ENCODE assay signal across 8 cellular contexts in genomic region chr11:57335023-57335342, GRCh38. TPM values are rescaled to one million over a fixed set of nuclear protein-coding genes. Genes with fewer than 3 reads are reported as not detected.
DNase-seq lines count a peak whose midpoint lies in the region; ATAC-seq lines count a peak whose summit lies in the region.

No MANE protein-coding gene starts in this region.

- H3K27me3 ChIP-seq in GM23248 (replicated peaks; ENCODE audit: insufficient read depth) (no peaks in the 10 kb centered on the region), right cardiac atrium (ENCODE audit: control insufficient read depth, insufficient read depth) (no peaks in the 10 kb centered on the region)

- intact Hi-C loops in right cardiac atrium (cut with DNase I), result no loop called here

- H3K27me3 Mint-ChIP-seq in T-helper 17 cell, result peaks cover under 1% of the 10 kb centered on the region
- H3K27me3 Mint-ChIP-seq in stimulated activated naive CD8-positive, alpha-beta T cell treated with anti-CD3 and anti-CD28 coated beads, Interleukin-15, amount 100 ng/mL, for 72 hours, result no peaks in the 10 kb centered on the region

- H3K9me2 ChIP-seq in GM23248 (ENCODE audit: insufficient read depth), result no peaks in the 10 kb centered on the region

- H3K27ac ChIP-seq in GM23248 (peak overlapping the region; percentile 74), right cardiac atrium (ENCODE audit: low read length) (peak overlapping the region; percentile 55)

- H3K9ac ChIP-seq in GM23248, result peak overlapping the region; percentile 93

- H3K9me3 ChIP-seq in GM23248 (ENCODE audit: low read depth) (no peaks in the 10 kb centered on the region), T-helper 17 cell (ENCODE audit: control insufficient read depth, low read length, poor library complexity, severe bottlenecking) (no peaks in the 10 kb centered on the region), right cardiac atrium (ENCODE audit: control insufficient read depth, low read length) (no peaks in the 10 kb centered on the region)

- WGBS in GM23248 (ENCODE audit: low coverage in 1 of 2, low lambda C conversion rate in 2 of 2, missing lambda C conversion rate in 2 of 2), 2 experiments, result 2% methylated on average over 7 of the region's 7 CpGs
- 4% methylated on average over 7 of the region's 7 CpGs for WGBS in right cardiac atrium

- H3K4me1 Mint-ChIP-seq in T-helper 17 cell, result peaks cover 25% of the 10 kb centered on the region
- peaks cover 55% of the 10 kb centered on the region for H3K4me1 Mint-ChIP-seq in stimulated activated naive CD8-positive, alpha-beta T cell treated with anti-CD3 and anti-CD28 coated beads, Interleukin-15, amount 100 ng/mL, for 72 hours

- H3K9me3 Mint-ChIP-seq in stimulated activated naive CD8-positive, alpha-beta T cell treated with anti-CD3 and anti-CD28 coated beads, Interleukin-15, amount 100 ng/mL, for 72 hours, result no peaks in the 10 kb centered on the region

- peak overlapping the region; percentile 87 for H3K4me2 ChIP-seq in GM23248 (ENCODE audit: unreplicated experiment)

- H3K79me2 ChIP-seq in GM23248 (ENCODE audit: insufficient read depth), result peaks cover 63% of the 10 kb centered on the region

- in situ Hi-C loops in GM23248 (cut with MboI), result no loop called here

- peaks cover 6% of the 10 kb centered on the region for H3K36me3 Mint-ChIP-seq in T-helper 17 cell (ENCODE audit: low read depth)

- H2AFZ ChIP-seq in GM23248, result peak overlapping the region; percentile 85

- H3K4me3 ChIP-seq in GM23248 (peak overlapping the region; percentile 82), right cardiac atrium (ENCODE audit: low read length) (peak overlapping the region; percentile 96)

- no peaks in the 10 kb centered on the region for H3F3A ChIP-seq in GM23248 (ENCODE audit: insufficient read depth)

- DNase-seq in GM23248, result no peak
- DNase-seq in T-helper 17 cell, result no peak
- DNase-seq in right cardiac atrium, result no peak
- no peak for DNase-seq in stimulated activated naive CD8-positive, alpha-beta T cell treated with anti-CD3 and anti-CD28 coated beads, Interleukin-15, amount 100 ng/mL, for 72 hours
- DNase-seq in activated gamma-delta T cell (lab: John Stamatoyannopoulos, UW), result no peak
- no peak for DNase-seq in NCI-H524 (lab: John Stamatoyannopoulos, UW)

- H3K36me3 ChIP-seq in GM23248 (ENCODE audit: low read depth), result no peaks in the 10 kb centered on the region; the same call in none of the 2 replicates

- H4K20me1 ChIP-seq in GM23248 (ENCODE audit: insufficient read depth), result no peaks in the 10 kb centered on the region

- ATAC-seq in T-helper 17 cell, result no peak
- peak in 1 of 2 donors; percentile 9 for ATAC-seq in right cardiac atrium
- ATAC-seq in stimulated activated naive CD8-positive, alpha-beta T cell treated with anti-CD3 and anti-CD28 coated beads, Interleukin-15, amount 100 ng/mL, for 72 hours, result no peak
- no peak for ATAC-seq in GM18861 (IDR thresholded peaks at IDR 0.05; ENCODE audit: unreplicated experiment)
- ATAC-seq in GM19463 (IDR thresholded peaks at IDR 0.05; ENCODE audit: unreplicated experiment), result no peak

- peak overlapping the region; percentile 98 for H3K4me3 Mint-ChIP-seq in T-helper 17 cell
- peak overlapping the region; percentile 97 to 100 for H3K4me3 Mint-ChIP-seq in stimulated activated naive CD8-positive, alpha-beta T cell treated with anti-CD3 and anti-CD28 coated beads, Interleukin-15, amount 100 ng/mL, for 72 hours

- peak overlapping the region; percentile 97 for H3K27ac Mint-ChIP-seq in T-helper 17 cell
- peak overlapping the region; percentile 98 for H3K27ac Mint-ChIP-seq in stimulated activated naive CD8-positive, alpha-beta T cell treated with anti-CD3 and anti-CD28 coated beads, Interleukin-15, amount 100 ng/mL, for 72 hours

- peaks cover 14% of the 10 kb centered on the region for H3K4me1 ChIP-seq in GM23248 (ENCODE audit: insufficient read depth)
- peaks cover 2% of the 10 kb centered on the region for H3K4me1 ChIP-seq in right cardiac atrium (ENCODE audit: control insufficient read depth, insufficient read depth, low read length)

RNA-seq across cellular contexts. Expression of gene SSRP1, which starts 0.7 kb away (rescaled TPM):
- total RNA-seq in GM23248 (2014; rRNA removed; shearing (Covaris generic)), result 69.2 and 76.2 TPM in 2 replicates
- 29.3 and 32.9 TPM in 2 replicates for polyA plus RNA-seq in GM23248 (2016; fragmentation: Nextera tagmentation; extraction: Ambion mirVana)
- total RNA-seq in T-helper 17 cell, result 10 to 100 TPM; 46.4 to 47.2 TPM
- 10 to 100 TPM; 43.1 to 46.6 (median 43.4) TPM for total RNA-seq in right cardiac atrium
- 35.0 TPM for polyA plus RNA-seq in right cardiac atrium

RNA-seq across cellular contexts. Expression of gene P2RX3, which starts 3.2 kb away (rescaled TPM):
- total RNA-seq in GM23248 (2014; rRNA removed; shearing (Covaris generic)), result not detected in 2 replicates
- polyA plus RNA-seq in GM23248 (2016; fragmentation: Nextera tagmentation; extraction: Ambion mirVana), result 0.10 TPM in 1 of 2 replicates, not detected in the other
- total RNA-seq in T-helper 17 cell, result not detected
- total RNA-seq in right cardiac atrium, result not detected
- 0.20 TPM for polyA plus RNA-seq in right cardiac atrium

RNA-seq across cellular contexts. Expression of gene TNKS1BP1, which starts 10.2 kb away (rescaled TPM):
- total RNA-seq in GM23248 (2014; rRNA removed; shearing (Covaris generic)), result 89.7 and 92.1 TPM in 2 replicates
- 88.2 and 88.8 TPM in 2 replicates for polyA plus RNA-seq in GM23248 (2016; fragmentation: Nextera tagmentation; extraction: Ambion mirVana)
- total RNA-seq in T-helper 17 cell, result 10 to 100 TPM in 1 of 2 donors, 1 to 10 TPM in 1; 8.7 to 16.2 TPM
- 10 to 100 TPM; 45.8 to 77.1 (median 55.3) TPM for total RNA-seq in right cardiac atrium
- 52.0 TPM for polyA plus RNA-seq in right cardiac atrium

RNA-seq across cellular contexts. Expression of gene PRG3, which starts 46.0 kb away (rescaled TPM):
- not detected in 2 replicates for total RNA-seq in GM23248 (2014; rRNA removed; shearing (Covaris generic))
- not detected in 2 replicates for polyA plus RNA-seq in GM23248 (2016; fragmentation: Nextera tagmentation; extraction: Ambion mirVana)
- total RNA-seq in T-helper 17 cell, result not detected
- total RNA-seq in right cardiac atrium, result not detected
- not detected for polyA plus RNA-seq in right cardiac atrium

RNA-seq across cellular contexts. Expression of gene PRG2, which starts 55.5 kb away (rescaled TPM):
- 0.51 and 2.2 TPM in 2 replicates for total RNA-seq in GM23248 (2014; rRNA removed; shearing (Covaris generic))
- 2.6 and 2.8 TPM in 2 replicates for polyA plus RNA-seq in GM23248 (2016; fragmentation: Nextera tagmentation; extraction: Ambion mirVana)
- total RNA-seq in T-helper 17 cell, result under 1 TPM; 0.55 to 0.92 TPM
- total RNA-seq in right cardiac atrium, result under 1 TPM in 1 of 4 donors, not detected in 3; 0.23 TPM
- polyA plus RNA-seq in right cardiac atrium, result 0.16 TPM
